ENCODE assay signal across 1 cellular context in genomic region chr19:13116282-13117175, GRCh38.
TF ChIP-seq lines count a peak whose summit lies in the region.

Gene TRMT1, minus strand, starts transcription at chr19:13116740. Its CDS starts 341 bp downstream, at chr19:13116399.

TF ChIP-seq in HCT116, 20 proteins besides CTCF, POLR2A, EP300 and RAD21 (continued from another document):
- TF ChIP-seq, protein P1, sequence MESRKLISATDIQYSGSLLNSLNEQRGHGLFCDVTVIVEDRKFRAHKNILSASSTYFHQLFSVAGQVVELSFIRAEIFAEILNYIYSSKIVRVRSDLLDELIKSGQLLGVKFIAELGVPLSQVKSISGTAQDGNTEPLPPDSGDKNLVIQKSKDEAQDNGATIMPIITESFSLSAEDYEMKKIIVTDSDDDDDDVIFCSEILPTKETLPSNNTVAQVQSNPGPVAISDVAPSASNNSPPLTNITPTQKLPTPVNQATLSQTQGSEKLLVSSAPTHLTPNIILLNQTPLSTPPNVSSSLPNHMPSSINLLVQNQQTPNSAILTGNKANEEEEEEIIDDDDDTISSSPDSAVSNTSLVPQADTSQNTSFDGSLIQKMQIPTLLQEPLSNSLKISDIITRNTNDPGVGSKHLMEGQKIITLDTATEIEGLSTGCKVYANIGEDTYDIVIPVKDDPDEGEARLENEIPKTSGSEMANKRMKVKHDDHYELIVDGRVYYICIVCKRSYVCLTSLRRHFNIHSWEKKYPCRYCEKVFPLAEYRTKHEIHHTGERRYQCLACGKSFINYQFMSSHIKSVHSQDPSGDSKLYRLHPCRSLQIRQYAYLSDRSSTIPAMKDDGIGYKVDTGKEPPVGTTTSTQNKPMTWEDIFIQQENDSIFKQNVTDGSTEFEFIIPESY (IDR thresholded peaks at IDR 0.05; ENCODE audit: extremely low read depth, insufficient replicate concordance, low read length) = peak; percentile 85
- TF ChIP-seq ZFX (IDR thresholded peaks at IDR 0.05) = peak; percentile 61; the same call in 1 of the 2 replicates
- peak; percentile 56 for TF ChIP-seq POLR2AphosphoS5 (IDR thresholded peaks at IDR 0.05; ENCODE audit: low read depth, low read length)
